ENCODE assay signal across 29 cellular contexts in genomic region chr18:11561293-11561692, GRCh38. TPM values are rescaled to one million over a fixed set of nuclear protein-coding genes. Genes with fewer than 3 reads are reported as not detected.
"Had no signal": no experiment of that assay in that cellular context is flagged by ENCODE, and none has a peak within 500 bp of the region (broad histone marks: within the 10 kb centered on the region; RNA-seq: fewer than 3 reads in every experiment).

No MANE protein-coding gene starts in this region.

- H3K27ac ChIP-seq: KMS-11, RWPE1, SJCRH30 had no signal

- H3K9me3 ChIP-seq: SJCRH30 had no signal

- H3K36me3 ChIP-seq: SJCRH30 had no signal

- DNase-seq: activated CD4-positive, alpha-beta T cell treated with anti-CD3 and anti-CD28 coated beads for 1 hour; activated CD4-positive, alpha-beta T cell treated with anti-CD3 and anti-CD28 coated beads, Interleukin-2, amount 10 ng/mL, durations not matched to agents 24 days and 14 days; activated CD4-positive, alpha-beta T cell treated with anti-CD3 and anti-CD28 coated beads, Interleukin-2, amount 50 U/mL, for 48 hours; activated CD8-positive, alpha-beta memory T cell treated with anti-CD3 and anti-CD28 coated beads for 24 hours; activated effector memory CD4-positive, alpha-beta T cell treated with anti-CD3 and anti-CD28 coated beads, Interleukin-2, amount 50 U/mL, for 16 hours; activated naive CD4-positive, alpha-beta T cell treated with Interleukin-2 at 50 U/mL for 16 hours; activated T-cell treated with anti-CD3 and anti-CD28 coated beads, Interleukin-2, amount 50 U/mL, for 4 hours; amygdala; caudate nucleus; NCI-H1092; NCI-H1436; NCI-H1694 treated with DMSO at 0.1 percent for 48 hours; NCI-H2029 treated with DMSO at 0.1 percent for 48 hours; NCI-H2171; NCI-H2227 treated with DMSO at 0.1 percent for 48 hours; NCI-H526 treated with DMSO at 0.1 percent for 48 hours; NCI-H82; Right ventricle myocardium superior; SJCRH30; T-helper 17 cell; T-helper 9 cell had no signal

- H3K4me1 Mint-ChIP-seq: activated CD4-positive, alpha-beta T cell treated with anti-CD3 and anti-CD28 coated beads, Interleukin-2, amount 10 ng/mL, durations not matched to agents 24 days and 14 days; T-helper 17 cell; WTC11 had no signal

- H3K27me3 Mint-ChIP-seq: activated naive CD8-positive, alpha-beta T cell had no signal

- H3K27ac Mint-ChIP-seq: activated CD4-positive, alpha-beta T cell treated with anti-CD3 and anti-CD28 coated beads, Interleukin-2, amount 10 ng/mL, durations not matched to agents 24 days and 14 days; activated naive CD8-positive, alpha-beta T cell; T-helper 17 cell; WTC11 had no signal

- H3K36me3 Mint-ChIP-seq: activated naive CD8-positive, alpha-beta T cell; WTC11 had no signal

- H3K27me3 ChIP-seq: SJCRH30 had no signal

- H3K4me3 Mint-ChIP-seq: activated CD4-positive, alpha-beta T cell treated with anti-CD3 and anti-CD28 coated beads, Interleukin-2, amount 10 ng/mL, durations not matched to agents 24 days and 14 days; activated naive CD8-positive, alpha-beta T cell; activated T-cell treated with anti-CD3 and anti-CD28 coated beads, Interleukin-2, amount 50 U/mL, for 4 hours; T-helper 17 cell; WTC11 had no signal

- H3K4me1 ChIP-seq: SJCRH30 had no signal

- ATAC-seq: activated T-cell treated with anti-CD3 and anti-CD28 coated beads, Interleukin-2, amount 50 U/mL, for 4 hours; T-helper 17 cell; WTC11 had no signal

- H3K4me3 ChIP-seq: SJCRH30 had no signal

- H3K9me3 Mint-ChIP-seq: activated CD4-positive, alpha-beta T cell treated with anti-CD3 and anti-CD28 coated beads, Interleukin-2, amount 10 ng/mL, durations not matched to agents 24 days and 14 days; activated T-cell treated with anti-CD3 and anti-CD28 coated beads, Interleukin-2, amount 50 U/mL, for 4 hours; WTC11 had no signal

RNA-seq across cellular contexts. Expression of gene SLC35G4, which starts 48.1 kb away (rescaled TPM):
- total RNA-seq: activated CD4-positive, alpha-beta T cell treated with anti-CD3 and anti-CD28 coated beads, Interleukin-2, amount 10 ng/mL, durations not matched to agents 24 days and 14 days; activated T-cell treated with anti-CD3 and anti-CD28 coated beads, Interleukin-2, amount 50 U/mL, for 4 hours; cerebellum; MCF 10A; NCI-H460; OCI-LY7; Right ventricle myocardium superior; SJCRH30; T-helper 17 cell; WTC11 had no signal
